Comparison of ENCODE assay signal across 8 cellular contexts in genomic region chr21:33265664-33266049, GRCh38. TPM values are rescaled to one million over a fixed set of nuclear protein-coding genes. Genes with fewer than 3 reads are reported as not detected.
DNase-seq lines count a peak whose midpoint lies in the region; ATAC-seq and TF ChIP-seq lines count a peak whose summit lies in the region.

No MANE protein-coding gene starts in this region.

- ATAC-seq in GM21737 (IDR thresholded peaks at IDR 0.05; ENCODE audit: unreplicated experiment) (peak; percentile 28), left ventricle myocardium superior (peak; percentile 58), psoas muscle (peak; percentile 36 to 61 (median 48))
- peak; percentile 32 for ATAC-seq in activated naive CD8-positive, alpha-beta T cell treated with anti-CD3 and anti-CD28 coated beads, Interleukin-2, amount 50 U/mL, for 24 hours

- peak overlapping the region; percentile 90 for H3K27ac Mint-ChIP-seq in activated naive CD8-positive, alpha-beta T cell treated with anti-CD3 and anti-CD28 coated beads, Interleukin-2, amount 50 U/mL, for 24 hours

- H3K4me1 Mint-ChIP-seq in activated naive CD8-positive, alpha-beta T cell treated with anti-CD3 and anti-CD28 coated beads, Interleukin-2, amount 50 U/mL, for 24 hours = peaks cover 56% of the 10 kb centered on the region

- no peaks in the 10 kb centered on the region for H3K27me3 Mint-ChIP-seq in activated naive CD8-positive, alpha-beta T cell treated with anti-CD3 and anti-CD28 coated beads, Interleukin-2, amount 50 U/mL, for 24 hours

- 28 to 38% (median 33%) methylated on average over 12 of the region's 12 CpGs for WGBS in psoas muscle, 3 donors

- TF ChIP-seq CTCF in GM10266 (IDR thresholded peaks at IDR 0.05; ENCODE audit: control insufficient read depth, insufficient read depth, low read depth, missing control alignments) (no peak), psoas muscle (IDR thresholded peaks at IDR 0.05) (no peak)

- no peaks in the 10 kb centered on the region for H3K9me3 Mint-ChIP-seq in activated naive CD8-positive, alpha-beta T cell treated with anti-CD3 and anti-CD28 coated beads, Interleukin-2, amount 50 U/mL, for 24 hours

- H3K36me3 ChIP-seq in psoas muscle (ENCODE audit: insufficient read depth in 1 of 2, low read depth in 1 of 2) = peaks cover 0 to 19% of the 10 kb centered on the region in 2 donors

- H3K4me3 ChIP-seq in psoas muscle = peak overlapping the region; percentile 87

- H3K9me3 ChIP-seq in psoas muscle = no peaks in the 10 kb centered on the region

- H3K4me3 Mint-ChIP-seq in activated naive CD8-positive, alpha-beta T cell treated with anti-CD3 and anti-CD28 coated beads, Interleukin-2, amount 50 U/mL, for 24 hours = peak overlapping the region; percentile 96

- H3K36me3 Mint-ChIP-seq in activated naive CD8-positive, alpha-beta T cell treated with anti-CD3 and anti-CD28 coated beads, Interleukin-2, amount 50 U/mL, for 24 hours (ENCODE audit: low read depth) = peaks cover 32% of the 10 kb centered on the region

- no peaks in the 10 kb centered on the region for H3K4me1 ChIP-seq in psoas muscle

- H3K27me3 ChIP-seq in psoas muscle (ENCODE audit: insufficient read depth in 3 of 3, low read length in 2 of 3) = no peaks in the 10 kb centered on the region

- intact Hi-C loops in left ventricle myocardium superior (cut with micrococcal nuclease) (no loop called here), psoas muscle (cut with DNase I) (loop anchor here in 1 of 2 donors (2.0 kb wide), 1 partner anchor 69 kb away; no protein-coding TSS in a partner anchor)

- peak overlapping the region; percentile 79 for H3K27ac ChIP-seq in psoas muscle

- peak; percentile 60 for DNase-seq in GM10266 (ENCODE audit: extremely low spot score)
- DNase-seq in NAMALWA (ENCODE audit: low spot score) = peak; percentile 93
- no peak for DNase-seq in activated naive CD8-positive, alpha-beta T cell treated with anti-CD3 and anti-CD28 coated beads, Interleukin-2, amount 50 U/mL, for 24 hours
- DNase-seq in left ventricle myocardium superior = peak; percentile 53
- peak; percentile 40 to 65 for DNase-seq in psoas muscle
- DNase-seq in retina = no peak
- DNase-seq in HuH-7 (ENCODE audit: low spot score) = no peak

RNA-seq across cellular contexts. Expression of gene IL10RB, which starts 0.5 kb away (rescaled TPM):
- total RNA-seq in left ventricle myocardium superior (6.3 TPM), psoas muscle (1 to 10 TPM; 4.4 to 8.1 (median 6.6) TPM)
- polyA plus RNA-seq in psoas muscle = 1 to 10 TPM; 5.6 to 9.3 (median 8.5) TPM

RNA-seq across cellular contexts. Expression of gene IFNAR2, which starts 35.9 kb away (rescaled TPM):
- 9.2 TPM for total RNA-seq in left ventricle myocardium superior
- 10 to 100 TPM in 1 of 4 donors, 1 to 10 TPM in 3; 3.3 to 10.0 (median 6.2) TPM for total RNA-seq in psoas muscle
- 1 to 10 TPM; 3.5 to 4.2 (median 3.8) TPM for polyA plus RNA-seq in psoas muscle

RNA-seq across cellular contexts. Expression of gene IFNAR1, which starts 59.1 kb away (rescaled TPM):
- 23.6 TPM for total RNA-seq in left ventricle myocardium superior
- 10 to 100 TPM; 16.1 to 20.8 (median 18.2) TPM for total RNA-seq in psoas muscle
- polyA plus RNA-seq in psoas muscle = 10 to 100 TPM; 10.4 to 31.6 (median 10.9) TPM

Comparison
In these comparisons a context has a peak if more than half of its experiments do, and no peak if none do; other contexts are left out.
1. DNase-seq: peak in GM10266 (single experiment), NAMALWA (single experiment), left ventricle myocardium superior (single experiment) and psoas muscle (2 of 2); none in activated naive CD8-positive, alpha-beta T cell treated with anti-CD3 and anti-CD28 coated beads, Interleukin-2, amount 50 U/mL, for 24 hours (single experiment), retina (single experiment) and HuH-7 (single experiment).
2. Peak in every context shown above with its lines, with median percentiles within 50 percentile points of each other: ATAC-seq.